Comparison of ENCODE assay signal across 22 cellular contexts in genomic region chr3:4745240-4745620, GRCh38.
DNase-seq lines count a peak whose midpoint lies in the region; ATAC-seq and TF ChIP-seq lines count a peak whose summit lies in the region.
"Had no signal": no experiment of that assay in that cellular context is flagged by ENCODE, and none has a peak within 500 bp of the region (broad histone marks: within the 10 kb centered on the region; RNA-seq: fewer than 3 reads in every experiment).

No MANE protein-coding gene starts in this region.

- no peak for TF ChIP-seq POLR2A in Peyer's patch (IDR thresholded peaks at IDR 0.05)

- peak overlapping the region; percentile 70 for H3K9ac ChIP-seq in PC-3 (ENCODE audit: low read length)

- DNase-seq in EH (ENCODE audit: low read depth) (peak; percentile 8), PC-3 (no peak), osteoblast (ENCODE audit: insufficient read length, low spot score, missing footprints) (no peak), NCI-H446 (lab: John Stamatoyannopoulos, UW) (no peak), GM19238 (ENCODE audit: insufficient read length, low spot score) (no peak), Peyer's patch (no peak)
- DNase-seq: activated CD8-positive, alpha-beta memory T cell treated with anti-CD3 and anti-CD28 coated beads for 24 hours; amniotic stem cell; COR-L47; foreskin melanocyte; left lung; MV-4-11; NCI-H2029 treated with DMSO at 0.1 percent for 48 hours; NCI-H510A treated with DMSO at 0.1 percent for 48 hours; SHP77; stimulated activated CD4-positive, alpha-beta T cell treated with anti-CD3 and anti-CD28 coated beads, Interleukin-2, amount 100 ng/mL, for 48 hours; T-helper 2 cell had no signal

- H3K4me1 Mint-ChIP-seq in dendritic cell treated with granulocyte-macrophage colony-stimulating factor and Interleukin-4, amounts not matched to agents 40 ng/mL and 50 ng/mL, for 4 days (ENCODE audit: low read depth): peaks cover 77% of the 10 kb centered on the region

- no TSS peak for BruUV-seq in PC-3 (replicated peaks; lab: Mats Ljungman, UMichigan)

- H3K9me2 ChIP-seq in PC-3 (replicated peaks; ENCODE audit: low read length): no peaks in the 10 kb centered on the region

- no peaks in the 10 kb centered on the region for H4K20me1 ChIP-seq in PC-3 (ENCODE audit: low read length)
- no peaks in the 10 kb centered on the region for H4K20me1 ChIP-seq in osteoblast (ENCODE audit: insufficient read depth, low read length)

- H3K4me1 ChIP-seq in PC-3 (ENCODE audit: insufficient read depth, low read length): peaks cover 46% of the 10 kb centered on the region
- peaks cover 54% of the 10 kb centered on the region for H3K4me1 ChIP-seq in osteoblast (ENCODE audit: insufficient read depth, low read length)
- peaks cover 0 to 23% (median 5%) of the 10 kb centered on the region in 4 donors for H3K4me1 ChIP-seq in Peyer's patch

- TF ChIP-seq CTCF in PC-3 (conservative IDR thresholded peaks at IDR 0.05; ENCODE audit: low read depth, low read length): no peak
- no peak for TF ChIP-seq CTCF in osteoblast (IDR thresholded peaks at IDR 0.05; ENCODE audit: extremely low read depth, low read depth, low read length)
- no peak for TF ChIP-seq CTCF in Peyer's patch (IDR thresholded peaks at IDR 0.05)

- H3K27me3 ChIP-seq in PC-3 (ENCODE audit: low read length) (no peaks in the 10 kb centered on the region), osteoblast (ENCODE audit: insufficient read depth, low read length) (no peaks in the 10 kb centered on the region), Peyer's patch (no peaks in the 10 kb centered on the region)
- H3K27me3 ChIP-seq: left lung, ovary had no signal

- H3K79me2 ChIP-seq in PC-3 (ENCODE audit: low read length) (no peaks in the 10 kb centered on the region), osteoblast (ENCODE audit: insufficient read depth, low read length) (no peaks in the 10 kb centered on the region)

- no peak for ATAC-seq in PC-3
- ATAC-seq: left lung, WTC11 had no signal

- no peak overlapping the region for H3K4me3 ChIP-seq in PC-3 (ENCODE audit: low read length)
- H3K4me3 ChIP-seq in osteoblast (ENCODE audit: insufficient read depth, low read length): no peak overlapping the region
- H3K4me3 ChIP-seq in Peyer's patch: no peak overlapping the region
- H3K4me3 ChIP-seq: left lung, ovary had no signal

- no peaks in the 10 kb centered on the region for H3K36me3 ChIP-seq in PC-3 (ENCODE audit: low read depth, low read length)
- H3K36me3 ChIP-seq in osteoblast (ENCODE audit: insufficient read depth, low read length): no peaks in the 10 kb centered on the region
- no peaks in the 10 kb centered on the region for H3K36me3 ChIP-seq in Peyer's patch
- H3K36me3 ChIP-seq: left lung, ovary had no signal

- H3K36me3 Mint-ChIP-seq in dendritic cell treated with granulocyte-macrophage colony-stimulating factor and Interleukin-4, amounts not matched to agents 40 ng/mL and 50 ng/mL, for 4 days (ENCODE audit: low read depth): peaks cover 18% of the 10 kb centered on the region
- H3K36me3 Mint-ChIP-seq: WTC11 had no signal

- no peak overlapping the region for H3K4me3 Mint-ChIP-seq in dendritic cell treated with granulocyte-macrophage colony-stimulating factor and Interleukin-4, amounts not matched to agents 40 ng/mL and 50 ng/mL, for 4 days
- H3K4me3 Mint-ChIP-seq: B cell, IgD-negative memory B cell, WTC11 had no signal

- H3F3A ChIP-seq in PC-3 (ENCODE audit: low read length, unreplicated experiment): peaks cover 10% of the 10 kb centered on the region

- CTCF ChIA-PET in PC-3 (lab: Charles Lee): no interaction called here

- H3K27ac ChIP-seq in PC-3 (ENCODE audit: low read length) (peak overlapping the region; percentile 97), osteoblast (ENCODE audit: low read depth, low read length) (peak overlapping the region; percentile 86), Peyer's patch (no peak overlapping the region)

- no peaks in the 10 kb centered on the region for H3K9me3 Mint-ChIP-seq in dendritic cell treated with granulocyte-macrophage colony-stimulating factor and Interleukin-4, amounts not matched to agents 40 ng/mL and 50 ng/mL, for 4 days
- H3K9me3 Mint-ChIP-seq: IgD-negative memory B cell, WTC11 had no signal

- intact Hi-C loops in PC-3 (cut with micrococcal nuclease): loop anchor here (2.0 kb wide), 1 partner anchor 32 kb away; no protein-coding TSS in a partner anchor
- intact Hi-C loops in dendritic cell treated with granulocyte-macrophage colony-stimulating factor and Interleukin-4, amounts not matched to agents 40 ng/mL and 50 ng/mL, for 4 days (cut with micrococcal nuclease): loop anchor here (5.0 kb wide), 1 partner anchor 82 kb away; no protein-coding TSS in a partner anchor

- H3K4me2 ChIP-seq in PC-3 (ENCODE audit: low read length) (0 out of 2 replicates have a peak overlapping the region, but pooled peaks have one; percentile 7), osteoblast (ENCODE audit: insufficient read depth, low read length) (peak overlapping the region; percentile 2)

- H2AFZ ChIP-seq in PC-3 (ENCODE audit: low read length) (no peak overlapping the region), osteoblast (ENCODE audit: low read length) (no peak overlapping the region)

- H3K9me3 ChIP-seq in PC-3 (ENCODE audit: low read length) (no peaks in the 10 kb centered on the region), osteoblast (ENCODE audit: low read depth, low read length) (no peaks in the 10 kb centered on the region), Peyer's patch (no peaks in the 10 kb centered on the region)
- H3K9me3 ChIP-seq: left lung, ovary had no signal

- no peaks in the 10 kb centered on the region for H3K27me3 Mint-ChIP-seq in dendritic cell treated with granulocyte-macrophage colony-stimulating factor and Interleukin-4, amounts not matched to agents 40 ng/mL and 50 ng/mL, for 4 days
- H3K27me3 Mint-ChIP-seq: B cell, IgD-negative memory B cell had no signal

- H3K27ac Mint-ChIP-seq in dendritic cell treated with granulocyte-macrophage colony-stimulating factor and Interleukin-4, amounts not matched to agents 40 ng/mL and 50 ng/mL, for 4 days: peak overlapping the region; percentile 58
- H3K27ac Mint-ChIP-seq: B cell, WTC11 had no signal

- POLR2A ChIA-PET in PC-3 (lab: Charles Lee; ENCODE audit: unreplicated experiment): no interaction called here

Comparison
In these comparisons a context has a peak if more than half of its experiments do, and no peak if none do; other contexts are left out.
1. H3K27ac ChIP-seq: peak in PC-3 (single experiment) and osteoblast (single experiment); none in Peyer's patch (0 of 4).